8 cellular contexts compared by ENCODE assay signal in genomic region chr16:70653809-70654771, GRCh38. TPM values are rescaled to one million over a fixed set of nuclear protein-coding genes. Genes with fewer than 3 reads are reported as not detected.
DNase-seq lines count a peak whose midpoint lies in the region; ATAC-seq and TF ChIP-seq lines count a peak whose summit lies in the region.

No MANE protein-coding gene starts in this region.

- peak; percentile 82 for TF ChIP-seq CTCF in SU-DHL-6 (IDR thresholded peaks at IDR 0.05; ENCODE audit: insufficient read depth, low read length, poor library complexity, severe bottlenecking)
- TF ChIP-seq CTCF in transverse colon (IDR thresholded peaks at IDR 0.05) = peak; percentile 87 to 98 (median 92)

- intact Hi-C loops in Right ventricle myocardium superior (cut with DNase I) = loop anchor here (5.0 to 10.0 kb wide), 2 partner anchors 127 to 279 kb away; no protein-coding TSS in a partner anchor
- intact Hi-C loops in posterior cingulate gyrus (cut with DNase I) = loop anchor here (2.0 kb wide), 1 partner anchor 129 kb away; no protein-coding TSS in a partner anchor
- intact Hi-C loops in transverse colon (cut with DNase I; ENCODE audit: low total_unique reads) = loop anchor here (2.0 to 10.0 kb wide), 3 partner anchors 89 to 289 kb away; no protein-coding TSS in a partner anchor

- WGBS in transverse colon (ENCODE audit: low coverage in 1 of 2), 2 donors = 0 to 37% methylated on average over 6 to 34 of the region's 35 CpGs

- no peaks in the 10 kb centered on the region for H4K20me1 ChIP-seq in SU-DHL-6 (ENCODE audit: low read depth, low read length)

- in situ Hi-C loops in transverse colon (cut with MboI; ENCODE audit: low pct_ligation_motif_present in 1 of 4, low pct_unique_long_range_greater_than_20kb in 1 of 4, low sequenced_read_pairs in 3 of 4) = loop anchor here (10.0 to 25.0 kb wide), 4 partner anchors 119 to 292 kb away; partner anchors contain the start of genes COG4 (in 1 of the 4) and SF3B3 (in 1 of the 4)

- H3K4me3 ChIP-seq in SU-DHL-6 (ENCODE audit: insufficient read depth, low read length, poor library complexity, severe bottlenecking) (no peak overlapping the region), transverse colon (peak overlapping the region in 1 of 4 donors; percentile 37)

- DNase-seq in NCI-H510A treated with DMSO at 0.1 percent for 48 hours (lab: John Stamatoyannopoulos, UW) (peak; percentile 75), NCI-H510A (lab: John Stamatoyannopoulos, UW) (no peak), MV-4-11 (lab: John Stamatoyannopoulos, UW) (peak; percentile 64), Right ventricle myocardium superior (peak; percentile 72), posterior cingulate gyrus (peak in 8 of 10 donors; percentile 57 to 95 (median 88)), transverse colon (peak; percentile 87)
- DNase-seq in activated naive CD8-positive, alpha-beta T cell treated with anti-CD3 and anti-CD28 coated beads for 36 hours = peak; percentile 73

- H3K27me3 Mint-ChIP-seq in activated naive CD8-positive, alpha-beta T cell treated with anti-CD3 and anti-CD28 coated beads for 36 hours = no peaks in the 10 kb centered on the region

- TF ChIP-seq POLR2A in transverse colon (IDR thresholded peaks at IDR 0.05) = no peak

- H3K27me3 ChIP-seq in SU-DHL-6 (ENCODE audit: low read length) = no peaks in the 10 kb centered on the region
- no peaks in the 10 kb centered on the region for H3K27me3 ChIP-seq in transverse colon

- H3K9me2 ChIP-seq in SU-DHL-6 (replicated peaks; ENCODE audit: insufficient read depth, low read length) = no peaks in the 10 kb centered on the region

- peak overlapping the region; percentile 57 for H3K4me3 Mint-ChIP-seq in activated naive CD8-positive, alpha-beta T cell treated with anti-CD3 and anti-CD28 coated beads for 36 hours

- H3K4me2 ChIP-seq in SU-DHL-6 (ENCODE audit: low read depth, low read length, poor library complexity, severe bottlenecking) = peak overlapping the region; percentile 32

- no peaks in the 10 kb centered on the region for H3K36me3 ChIP-seq in SU-DHL-6 (ENCODE audit: low read length)
- H3K36me3 ChIP-seq in transverse colon = no peaks in the 10 kb centered on the region

- no peaks in the 10 kb centered on the region for H3K79me2 ChIP-seq in SU-DHL-6 (ENCODE audit: insufficient read depth, low read length)

- H3K9me3 ChIP-seq in SU-DHL-6 (ENCODE audit: insufficient read depth, low read length) = no peaks in the 10 kb centered on the region
- H3K9me3 ChIP-seq in transverse colon = no peaks in the 10 kb centered on the region

- no peak for TF ChIP-seq EP300 in transverse colon (IDR thresholded peaks at IDR 0.05; ENCODE audit: low read depth)

- no peak overlapping the region for H3K9ac ChIP-seq in SU-DHL-6 (ENCODE audit: low read length)

- peak; percentile 88 for ATAC-seq in Right ventricle myocardium superior (ENCODE audit: poor library complexity)

- H3K9me3 Mint-ChIP-seq in activated naive CD8-positive, alpha-beta T cell treated with anti-CD3 and anti-CD28 coated beads for 36 hours = no peaks in the 10 kb centered on the region

- no peaks in the 10 kb centered on the region for H3K36me3 Mint-ChIP-seq in activated naive CD8-positive, alpha-beta T cell treated with anti-CD3 and anti-CD28 coated beads for 36 hours

- no peaks in the 10 kb centered on the region for H3K4me1 Mint-ChIP-seq in activated naive CD8-positive, alpha-beta T cell treated with anti-CD3 and anti-CD28 coated beads for 36 hours

- H2AFZ ChIP-seq in SU-DHL-6 (ENCODE audit: low read depth, low read length, severe bottlenecking) = peak overlapping the region; percentile 73

- H3K27ac ChIP-seq in SU-DHL-6 (ENCODE audit: low read depth, low read length) (no peak overlapping the region), transverse colon (peak overlapping the region in 3 of 4 donors; percentile 13 to 55 (median 30))

- H3K4me1 ChIP-seq in transverse colon = peaks cover 0 to 10% (median 4%) of the 10 kb centered on the region in 4 donors

- H3K27ac Mint-ChIP-seq in activated naive CD8-positive, alpha-beta T cell treated with anti-CD3 and anti-CD28 coated beads for 36 hours = no peak overlapping the region

- H3F3A ChIP-seq in SU-DHL-6 (ENCODE audit: insufficient read depth) = no peaks in the 10 kb centered on the region

RNA-seq across cellular contexts. Expression of gene IL34, which starts 7.7 kb away (rescaled TPM):
- total RNA-seq in activated naive CD8-positive, alpha-beta T cell treated with anti-CD3 and anti-CD28 coated beads for 36 hours = under 1 TPM in 1 of 2 experiments, not detected in 1; 0.22 TPM
- total RNA-seq in Right ventricle myocardium superior (1.6 TPM), transverse colon (1 to 10 TPM in 2 of 4 donors, not detected in 2; 1.1 to 1.4 TPM)

RNA-seq across cellular contexts. Expression of gene MTSS2, which starts 31.8 kb away (rescaled TPM):
- 1 to 10 TPM; 6.9 to 9.2 TPM for total RNA-seq in activated naive CD8-positive, alpha-beta T cell treated with anti-CD3 and anti-CD28 coated beads for 36 hours
- total RNA-seq in Right ventricle myocardium superior = 74.1 TPM
- total RNA-seq in transverse colon = 100 to 1,000 TPM in 1 of 4 donors, 10 to 100 TPM in 3; 13.9 to 149 (median 33.8) TPM
